ENCODE assay signal across 8 cellular contexts in genomic region chr4:41957634-41958033, GRCh38. TPM values are rescaled to one million over a fixed set of nuclear protein-coding genes. Genes with fewer than 3 reads are reported as not detected.
DNase-seq lines count a peak whose midpoint lies in the region; ATAC-seq, FAIRE-seq and TF ChIP-seq lines count a peak whose summit lies in the region.

No MANE protein-coding gene starts in this region.

- no peak overlapping the region for H3K27ac Mint-ChIP-seq in activated T-helper 2 cell treated with anti-CD3 and anti-CD28 coated beads, Interferon-gamma antibody, Interleukin-2, Interleukin-4, amounts not matched to agents 10 μg/mL and 5 μg/mL and 100 μg/mL, durations not matched to agents 14 hours and 24 hours and 36 hours

- FAIRE-seq in GM12891 (lab: Jason Lieb, UNC): peak; percentile 20

- peaks cover 19% of the 10 kb centered on the region for H3K36me3 Mint-ChIP-seq in activated T-helper 2 cell treated with anti-CD3 and anti-CD28 coated beads, Interferon-gamma antibody, Interleukin-2, Interleukin-4, amounts not matched to agents 10 μg/mL and 5 μg/mL and 100 μg/mL, durations not matched to agents 14 hours and 24 hours and 36 hours (ENCODE audit: low read depth)

- intact Hi-C loops in activated T-helper 2 cell treated with anti-CD3 and anti-CD28 coated beads, Interferon-gamma antibody, Interleukin-2, Interleukin-4, amounts not matched to agents 10 μg/mL and 5 μg/mL and 100 μg/mL, durations not matched to agents 14 hours and 24 hours and 36 hours (cut with micrococcal nuclease): no loop called here

- no peak for TF ChIP-seq CTCF in epithelial cell of esophagus (IDR thresholded peaks at IDR 0.05; ENCODE audit: insufficient read depth, low read depth, low read length, missing control alignments)

- peak; percentile 42 for DNase-seq in ACHN
- DNase-seq in GM12891 (ENCODE audit: insufficient read length, low spot score): no peak
- DNase-seq in NCI-H1105 (lab: John Stamatoyannopoulos, UW): peak; percentile 0
- peak; percentile 28 for DNase-seq in epithelial cell of esophagus (ENCODE audit: low read depth)
- DNase-seq in 8988T: no peak
- DNase-seq in activated T-helper 2 cell treated with anti-CD3 and anti-CD28 coated beads, Interferon-gamma antibody, Interleukin-2, Interleukin-4, amounts not matched to agents 10 μg/mL and 5 μg/mL and 100 μg/mL, durations not matched to agents 14 hours and 24 hours and 36 hours (ENCODE audit: low spot score): no peak
- DNase-seq in activated CD4-positive, alpha-beta T cell treated with anti-CD3 and anti-CD28 coated beads for 1 hour: no peak

- no peak overlapping the region for H3K4me3 ChIP-seq in epithelial cell of esophagus (ENCODE audit: low read length)

- no peak for TF ChIP-seq POLR2A in GM12891 (IDR thresholded peaks at IDR 0.05; ENCODE audit: low read depth, low read length)

- no peaks in the 10 kb centered on the region for H3K27me3 Mint-ChIP-seq in activated T-helper 2 cell treated with anti-CD3 and anti-CD28 coated beads, Interferon-gamma antibody, Interleukin-2, Interleukin-4, amounts not matched to agents 10 μg/mL and 5 μg/mL and 100 μg/mL, durations not matched to agents 14 hours and 24 hours and 36 hours (ENCODE audit: low read depth)

- ATAC-seq in GM18519 (IDR thresholded peaks at IDR 0.05; ENCODE audit: low FRiP score, unreplicated experiment): no peak

- H3K9me3 Mint-ChIP-seq in activated T-helper 2 cell treated with anti-CD3 and anti-CD28 coated beads, Interferon-gamma antibody, Interleukin-2, Interleukin-4, amounts not matched to agents 10 μg/mL and 5 μg/mL and 100 μg/mL, durations not matched to agents 14 hours and 24 hours and 36 hours: no peaks in the 10 kb centered on the region

- no peak overlapping the region for H3K4me3 Mint-ChIP-seq in activated T-helper 2 cell treated with anti-CD3 and anti-CD28 coated beads, Interferon-gamma antibody, Interleukin-2, Interleukin-4, amounts not matched to agents 10 μg/mL and 5 μg/mL and 100 μg/mL, durations not matched to agents 14 hours and 24 hours and 36 hours (ENCODE audit: low read depth)

- in situ Hi-C loops in ACHN (cut with HindIII; ENCODE audit: low pct_ligation_motif_present, low pct_unique_long_range_greater_than_20kb, low sequenced_read_pairs): no loop called here

- H3K4me1 Mint-ChIP-seq in activated T-helper 2 cell treated with anti-CD3 and anti-CD28 coated beads, Interferon-gamma antibody, Interleukin-2, Interleukin-4, amounts not matched to agents 10 μg/mL and 5 μg/mL and 100 μg/mL, durations not matched to agents 14 hours and 24 hours and 36 hours (ENCODE audit: low read depth): no peaks in the 10 kb centered on the region

TF ChIP-seq in GM12891, 5 proteins besides CTCF, POLR2A, EP300 and RAD21:
- TF ChIP-seq POU2F2 (IDR thresholded peaks at IDR 0.05; ENCODE audit: low read depth, low read length) (no peak), TAF1 (IDR thresholded peaks at IDR 0.05; ENCODE audit: low read depth, low read length) (no peak), PAX5 (IDR thresholded peaks at IDR 0.05; ENCODE audit: insufficient read depth, low read length, severe bottlenecking) (no peak), POLR2AphosphoS5 (IDR thresholded peaks at IDR 0.05; ENCODE audit: low read depth, low read length) (no peak), SPI1 (IDR thresholded peaks at IDR 0.05; ENCODE audit: low read depth, low read length) (no peak)
TF ChIP-seq in GM12891: peak in this region for 0.

RNA-seq across cellular contexts. Expression of gene TMEM33, which starts 22.4 kb away (rescaled TPM):
- polyA plus RNA-seq in GM12891 (2012; ENCODE audit: low read depth, missing spikeins): 6.9 TPM
- 76.7 and 84.0 TPM in 2 replicates for total RNA-seq in activated T-helper 2 cell treated with anti-CD3 and anti-CD28 coated beads, Interferon-gamma antibody, Interleukin-2, Interleukin-4, amounts not matched to agents 10 μg/mL and 5 μg/mL and 100 μg/mL, durations not matched to agents 14 hours and 24 hours and 36 hours

RNA-seq across cellular contexts. Expression of gene DCAF4L1, which starts 23.9 kb away (rescaled TPM):
- polyA plus RNA-seq in GM12891 (2012; ENCODE audit: low read depth, missing spikeins): 0.05 TPM
- total RNA-seq in activated T-helper 2 cell treated with anti-CD3 and anti-CD28 coated beads, Interferon-gamma antibody, Interleukin-2, Interleukin-4, amounts not matched to agents 10 μg/mL and 5 μg/mL and 100 μg/mL, durations not matched to agents 14 hours and 24 hours and 36 hours: 0.11 and 0.18 TPM in 2 replicates

RNA-seq across cellular contexts. Expression of gene SLC30A9, which starts 32.7 kb away (rescaled TPM):
- 26.1 TPM for polyA plus RNA-seq in GM12891 (2012; ENCODE audit: low read depth, missing spikeins)
- total RNA-seq in activated T-helper 2 cell treated with anti-CD3 and anti-CD28 coated beads, Interferon-gamma antibody, Interleukin-2, Interleukin-4, amounts not matched to agents 10 μg/mL and 5 μg/mL and 100 μg/mL, durations not matched to agents 14 hours and 24 hours and 36 hours: 49.9 and 51.7 TPM in 2 replicates

Comparison
In these comparisons a context has a peak if more than half of its experiments do, and no peak if none do; other contexts are left out.
1. DNase-seq: peak in ACHN (single experiment), NCI-H1105 (single experiment) and epithelial cell of esophagus (single experiment); none in GM12891 (single experiment), 8988T (single experiment), activated T-helper 2 cell treated with anti-CD3 and anti-CD28 coated beads, Interferon-gamma antibody, Interleukin-2, Interleukin-4, amounts not matched to agents 10 μg/mL and 5 μg/mL and 100 μg/mL, durations not matched to agents 14 hours and 24 hours and 36 hours (single experiment) and activated CD4-positive, alpha-beta T cell treated with anti-CD3 and anti-CD28 coated beads for 1 hour (single experiment).